In genomic region chr12:63103489-63104131, GRCh38 we compare ENCODE assay signal across 8 cellular contexts. TPM values are rescaled to one million over a fixed set of nuclear protein-coding genes. Genes with fewer than 3 reads are reported as not detected.
A peak's percentile ranks its signal among the peaks of the same experiment; 100 is the strongest.
DNase-seq lines count a peak whose midpoint lies in the region; ATAC-seq, FAIRE-seq and TF ChIP-seq lines count a peak whose summit lies in the region.

No MANE protein-coding gene starts in this region.

- H3K27me3 ChIP-seq in adipocyte (replicated peaks; ENCODE audit: control insufficient read depth, insufficient read depth, low read length) (peaks cover 4% of the 10 kb centered on the region), kidney epithelial cell (ENCODE audit: control insufficient read depth, insufficient read depth, low read length) (no peaks in the 10 kb centered on the region)

- ATAC-seq in A549, result no peak
- ATAC-seq in HG02623 (IDR thresholded peaks at IDR 0.05; ENCODE audit: unreplicated experiment), result no peak
- no peak for ATAC-seq in mucosa of descending colon

- no peak overlapping the region for H3K9ac ChIP-seq in adipocyte (ENCODE audit: low read length)

- under 1% methylated on average over 5 of the region's 5 CpGs for WGBS in A549 (ENCODE audit: missing lambda C conversion rate)

- FAIRE-seq in A549 (lab: Jason Lieb, UNC), result peak; percentile 74

- no peak for TF ChIP-seq POLR2A in A549 (IDR thresholded peaks at IDR 0.05; ENCODE audit: low read length)

- intact Hi-C loops in mucosa of descending colon (cut with DNase I, micrococcal nuclease), result no loop called here

- H3K4me3 ChIP-seq in A549 (no peak overlapping the region), adipocyte (ENCODE audit: low read length) (no peak overlapping the region), kidney epithelial cell (ENCODE audit: low read depth, low read length) (no peak overlapping the region), mucosa of descending colon (no peak overlapping the region)

- POLR2A ChIA-PET in A549 (lab: Yijun Ruan, JAX), result no interaction called here

- H3K4me1 ChIP-seq in A549 (no peaks in the 10 kb centered on the region), adipocyte (ENCODE audit: control insufficient read depth, insufficient read depth, low read length) (no peaks in the 10 kb centered on the region), mucosa of descending colon (ENCODE audit: low read depth) (no peaks in the 10 kb centered on the region)

- H3K36me3 ChIP-seq in adipocyte (ENCODE audit: control insufficient read depth, insufficient read depth, low read length, severe bottlenecking) (no peaks in the 10 kb centered on the region), kidney epithelial cell (ENCODE audit: control insufficient read depth, insufficient read depth, low read length) (no peaks in the 10 kb centered on the region), mucosa of descending colon (ENCODE audit: low read depth) (no peaks in the 10 kb centered on the region)

- no peak for TF ChIP-seq EP300 in A549 (IDR thresholded peaks at IDR 0.05)

- TF ChIP-seq RAD21 in A549 (conservative IDR thresholded peaks at IDR 0.05 in 1 of 2, IDR thresholded peaks at IDR 0.05 in 1 of 2), result peak; percentile 90

- no peak overlapping the region for H3K27ac ChIP-seq in A549

- CTCF ChIA-PET in A549 (lab: Yijun Ruan, JAX), result interaction anchor here (0.6 to 1.9 kb wide), 15 partner anchors 8 to 706 kb away, joined by 3 to 9 read pairs (median 3); partner anchors contain the start of gene AVPR1A

- no peak overlapping the region for H3K4me2 ChIP-seq in A549

- peak; percentile 90 for TF ChIP-seq CTCF in A549 (IDR thresholded peaks at IDR 0.05)
- peak; percentile 65 for TF ChIP-seq CTCF in kidney epithelial cell (IDR thresholded peaks at IDR 0.05; ENCODE audit: insufficient read depth, low read length, poor library complexity, severe bottlenecking)
- TF ChIP-seq CTCF in mucosa of descending colon (IDR thresholded peaks at IDR 0.05), result no peak

- DNase-seq in A549 (ENCODE audit: low read depth in 1 of 2, low spot score in 1 of 2), result peak; percentile 25
- peak; percentile 11 for DNase-seq in Daoy (ENCODE audit: low read depth)
- peak; percentile 29 to 49 for DNase-seq in Kasumi-1 (lab: John Stamatoyannopoulos, UW)
- DNase-seq in adipocyte (ENCODE audit: low read depth), result peak; percentile 73
- DNase-seq in kidney epithelial cell (ENCODE audit: low read depth), result no peak
- no peak for DNase-seq in mucosa of descending colon
- DNase-seq in T1000 (lab: John Stamatoyannopoulos, UW), result no peak

- no peaks in the 10 kb centered on the region for H3K9me3 ChIP-seq in A549
- H3K9me3 ChIP-seq in adipocyte (ENCODE audit: control insufficient read depth, low read length), result no peaks in the 10 kb centered on the region
- H3K9me3 ChIP-seq in mucosa of descending colon, result no peaks in the 10 kb centered on the region

TF ChIP-seq in A549, 52 proteins besides CTCF, POLR2A, EP300 and RAD21:
- TF ChIP-seq POLR2AphosphoS2 (conservative IDR thresholded peaks at IDR 0.05; ENCODE audit: low read length) (no peak), SMC3 (IDR thresholded peaks at IDR 0.05) (peak; percentile 75)
TF ChIP-seq in A549: peak in this region for 1.

RNA-seq across cellular contexts. Expression of gene AVPR1A, which starts 47.4 kb away (rescaled TPM):
- polyA plus RNA-seq in A549 (2011; rRNA removed) (0.01 TPM in 2 replicates), A549 (2017; fragmentation: RNase III; extraction: RNeasy Plus Mini Kit Qiagen cat#74134 plus additional on column Dnase treatment) (not detected in 3 replicates)
- 0.03 TPM in 1 of 2 replicates, not detected in the other for polyA plus RNA-seq in A549 (2012; cell fraction: cytosol; rRNA removed)
- polyA plus RNA-seq in A549 (2012; cell fraction: nucleus; rRNA removed), result 0.01 TPM in 1 of 2 replicates, not detected in the other
- polyA minus RNA-seq in A549 (2011; rRNA and poly(A)+ RNA removed), result not detected in 2 replicates
- total RNA-seq in Daoy (2014; rRNA removed; shearing (Covaris generic)), result 0.11 TPM in 1 of 2 replicates, not detected in the other
- total RNA-seq in kidney epithelial cell (0.13 and 0.14 TPM in 2 replicates), mucosa of descending colon (1 to 10 TPM in 1 of 3 donors, under 1 TPM in 2; 0.32 to 1.1 (median 0.63) TPM)

Comparison
In these comparisons a context has a peak if more than half of its experiments do, and no peak if none do; other contexts are left out.
1. DNase-seq: peak in A549 (2 of 2), Daoy (single experiment), Kasumi-1 (2 of 2) and adipocyte (single experiment); none in kidney epithelial cell (single experiment), mucosa of descending colon (0 of 3) and T1000 (single experiment).